ENCODE assay signal across 18 cellular contexts in genomic region chr21:38114717-38115333, GRCh38.
A peak's percentile ranks its signal among the peaks of the same experiment; 100 is the strongest.
DNase-seq lines count a peak whose midpoint lies in the region; ATAC-seq and TF ChIP-seq lines count a peak whose summit lies in the region.
"Had no signal": no experiment of that assay in that cellular context is flagged by ENCODE, and none has a peak within 500 bp of the region (broad histone marks: within the 10 kb centered on the region; RNA-seq: fewer than 3 reads in every experiment).

No MANE protein-coding gene starts in this region.

- no peak overlapping the region for H3K56ac ChIP-seq in mesendoderm (ENCODE audit: low read length)

- H3K9me3 ChIP-seq in HEK293 (ENCODE audit: control insufficient read depth, insufficient read depth, low read depth, low read length) (no peaks in the 10 kb centered on the region), thyroid gland (no peaks in the 10 kb centered on the region)
- H3K9me3 ChIP-seq: BLaER1 had no signal

- no peak for DNase-seq in activated CD8-positive, alpha-beta T cell treated with anti-CD3 and anti-CD28 coated beads, Interleukin-2, amount 10 ng/mL, durations not matched to agents 7 days and 5 days
- DNase-seq in activated CD8-positive, alpha-beta T cell treated with anti-CD3 and anti-CD28 coated beads for 36 hours, result no peak
- DNase-seq in OCI-M1 (lab: John Stamatoyannopoulos, UW), result peak; percentile 17
- peak; percentile 28 for DNase-seq in mesendoderm
- DNase-seq in thyroid gland, result no peak
- DNase-seq in stimulated activated CD4-positive, alpha-beta T cell treated with anti-CD3 and anti-CD28 coated beads, Interleukin-4, amount 100 ng/mL, for 24 hours, result no peak
- DNase-seq: 8988T; CD4-positive, alpha-beta memory T cell; DMS153; DMS79; GDM1; GOT3; H7 had no signal

- no peak overlapping the region for H3K4me3 ChIP-seq in HEK293 (ENCODE audit: low read depth, low read length)
- no peak overlapping the region for H3K4me3 ChIP-seq in mesendoderm (ENCODE audit: low read length)
- no peak overlapping the region for H3K4me3 ChIP-seq in thyroid gland (replicated peaks in 1 of 3)
- H3K4me3 ChIP-seq: BLaER1 had no signal

- H3K79me2 ChIP-seq in mesendoderm (ENCODE audit: control insufficient read depth, insufficient read depth, low read length), result no peaks in the 10 kb centered on the region

- H3K36me3 ChIP-seq in HEK293 (ENCODE audit: control insufficient read depth in 2 of 2, insufficient read depth in 1 of 2, low read length in 2 of 2), result no peaks in the 10 kb centered on the region
- no peaks in the 10 kb centered on the region for H3K36me3 ChIP-seq in mesendoderm (ENCODE audit: control insufficient read depth, insufficient read depth, low read length)
- no peaks in the 10 kb centered on the region for H3K36me3 ChIP-seq in thyroid gland
- H3K36me3 ChIP-seq: BLaER1 had no signal

- no peaks in the 10 kb centered on the region for H3K9me3 Mint-ChIP-seq in activated CD8-positive, alpha-beta T cell treated with anti-CD3 and anti-CD28 coated beads, Interleukin-2, amount 10 ng/mL, durations not matched to agents 7 days and 5 days (ENCODE audit: insufficient read depth)
- no peaks in the 10 kb centered on the region for H3K9me3 Mint-ChIP-seq in activated CD8-positive, alpha-beta T cell treated with anti-CD3 and anti-CD28 coated beads for 36 hours

- H3K9ac ChIP-seq in mesendoderm (ENCODE audit: low read length), result no peak overlapping the region
- H3K9ac ChIP-seq: BLaER1 had no signal

- no peak overlapping the region for H3K27ac ChIP-seq in HEK293 (ENCODE audit: extremely low read depth, low read depth, low read length)
- no peak overlapping the region for H3K27ac ChIP-seq in mesendoderm (ENCODE audit: low read depth, low read length)
- no peak overlapping the region for H3K27ac ChIP-seq in thyroid gland
- H3K27ac ChIP-seq: BLaER1 had no signal

- H3K4me3 Mint-ChIP-seq in activated CD8-positive, alpha-beta T cell treated with anti-CD3 and anti-CD28 coated beads, Interleukin-2, amount 10 ng/mL, durations not matched to agents 7 days and 5 days, result no peak overlapping the region
- no peak overlapping the region for H3K4me3 Mint-ChIP-seq in activated CD8-positive, alpha-beta T cell treated with anti-CD3 and anti-CD28 coated beads for 36 hours
- H3K4me3 Mint-ChIP-seq: CD14-positive monocyte; CD4-positive, alpha-beta memory T cell had no signal

- H3K4ac ChIP-seq in mesendoderm (ENCODE audit: low read depth, low read length), result no peak overlapping the region

- no peak overlapping the region for H3K18ac ChIP-seq in mesendoderm (ENCODE audit: low read length)

- H3K27me3 ChIP-seq in mesendoderm (ENCODE audit: insufficient read depth, low read length, poor library complexity) (no peaks in the 10 kb centered on the region), thyroid gland (no peaks in the 10 kb centered on the region)
- H3K27me3 ChIP-seq: BLaER1 had no signal

- TF ChIP-seq CTCF in activated CD8-positive, alpha-beta T cell treated with anti-CD3 and anti-CD28 coated beads for 36 hours (IDR thresholded peaks at IDR 0.05), result no peak
- TF ChIP-seq CTCF in HEK293 (tag by site-specific recombination; IDR thresholded peaks at IDR 0.05) (no peak), thyroid gland (IDR thresholded peaks at IDR 0.05) (no peak)

- H3K27me3 Mint-ChIP-seq in activated CD8-positive, alpha-beta T cell treated with anti-CD3 and anti-CD28 coated beads, Interleukin-2, amount 10 ng/mL, durations not matched to agents 7 days and 5 days (ENCODE audit: low read depth), result peaks cover 6% of the 10 kb centered on the region
- H3K27me3 Mint-ChIP-seq in activated CD8-positive, alpha-beta T cell treated with anti-CD3 and anti-CD28 coated beads for 36 hours, result peaks cover 11% of the 10 kb centered on the region

- no peak overlapping the region for H4K5ac ChIP-seq in mesendoderm (ENCODE audit: low read length)

- no peak for TF ChIP-seq POLR2A in thyroid gland (IDR thresholded peaks at IDR 0.05)

- H2AK5ac ChIP-seq in mesendoderm (ENCODE audit: low read length), result no peak overlapping the region

- no peaks in the 10 kb centered on the region for H3K79me1 ChIP-seq in mesendoderm (ENCODE audit: low read length)

- no peak overlapping the region for H4K8ac ChIP-seq in mesendoderm (ENCODE audit: low read depth, low read length)

- POLR2A ChIA-PET in activated CD8-positive, alpha-beta T cell treated with anti-CD3 and anti-CD28 coated beads, Interleukin-2, amount 10 ng/mL, durations not matched to agents 7 days and 5 days (lab: Charles Lee), result no interaction called here
- POLR2A ChIA-PET in activated CD8-positive, alpha-beta T cell treated with anti-CD3 and anti-CD28 coated beads for 36 hours (lab: Charles Lee), result no interaction called here
- POLR2A ChIA-PET in HEK293 (lab: Yijun Ruan, JAX), result no interaction called here

- intact Hi-C loops in activated CD8-positive, alpha-beta T cell treated with anti-CD3 and anti-CD28 coated beads for 36 hours (cut with micrococcal nuclease), result no loop called here
- intact Hi-C loops in thyroid gland (cut with DNase I), result no loop called here

- CTCF ChIA-PET in activated CD8-positive, alpha-beta T cell treated with anti-CD3 and anti-CD28 coated beads, Interleukin-2, amount 10 ng/mL, durations not matched to agents 7 days and 5 days (lab: Charles Lee), result no interaction called here
- CTCF ChIA-PET in activated CD8-positive, alpha-beta T cell treated with anti-CD3 and anti-CD28 coated beads for 36 hours (lab: Charles Lee), result no interaction called here
- CTCF ChIA-PET in HEK293 (lab: Yijun Ruan, JAX), result no interaction called here

- H3K4me1 Mint-ChIP-seq in activated CD8-positive, alpha-beta T cell treated with anti-CD3 and anti-CD28 coated beads, Interleukin-2, amount 10 ng/mL, durations not matched to agents 7 days and 5 days (ENCODE audit: low read depth), result peaks cover 28% of the 10 kb centered on the region
- H3K4me1 Mint-ChIP-seq in activated CD8-positive, alpha-beta T cell treated with anti-CD3 and anti-CD28 coated beads for 36 hours (ENCODE audit: low read depth), result peaks cover 1% of the 10 kb centered on the region
- H3K4me1 Mint-ChIP-seq: CD14-positive monocyte had no signal

- H2BK5ac ChIP-seq in mesendoderm (ENCODE audit: low read length), result no peak overlapping the region

- no peak overlapping the region for H3K4me2 ChIP-seq in mesendoderm (ENCODE audit: low read length)
- H3K4me2 ChIP-seq: BLaER1 had no signal

- H3K4me1 ChIP-seq in HEK293 (ENCODE audit: control insufficient read depth, insufficient read depth, low read length) (no peaks in the 10 kb centered on the region), mesendoderm (ENCODE audit: control insufficient read depth, low read depth, low read length) (no peaks in the 10 kb centered on the region), thyroid gland (no peaks in the 10 kb centered on the region)
- H3K4me1 ChIP-seq: BLaER1 had no signal

- ATAC-seq in activated CD8-positive, alpha-beta T cell treated with anti-CD3 and anti-CD28 coated beads, Interleukin-2, amount 10 ng/mL, durations not matched to agents 7 days and 5 days, result peak; percentile 23
- ATAC-seq in activated CD8-positive, alpha-beta T cell treated with anti-CD3 and anti-CD28 coated beads for 36 hours, result no peak
- ATAC-seq: HCT116, HepG2 had no signal

- no peak overlapping the region for H2BK120ac ChIP-seq in mesendoderm (ENCODE audit: low read depth, low read length)

- no peak overlapping the region for H2BK15ac ChIP-seq in mesendoderm (replicated peaks; ENCODE audit: low read depth)

- H3K36me3 Mint-ChIP-seq in activated CD8-positive, alpha-beta T cell treated with anti-CD3 and anti-CD28 coated beads, Interleukin-2, amount 10 ng/mL, durations not matched to agents 7 days and 5 days (ENCODE audit: low read depth), result peaks cover 2% of the 10 kb centered on the region
- H3K36me3 Mint-ChIP-seq in activated CD8-positive, alpha-beta T cell treated with anti-CD3 and anti-CD28 coated beads for 36 hours (ENCODE audit: low read depth), result no peaks in the 10 kb centered on the region
- H3K36me3 Mint-ChIP-seq: CD14-positive monocyte; CD4-positive, alpha-beta memory T cell had no signal

- peak overlapping the region; percentile 32 for H3K27ac Mint-ChIP-seq in activated CD8-positive, alpha-beta T cell treated with anti-CD3 and anti-CD28 coated beads, Interleukin-2, amount 10 ng/mL, durations not matched to agents 7 days and 5 days
- H3K27ac Mint-ChIP-seq in activated CD8-positive, alpha-beta T cell treated with anti-CD3 and anti-CD28 coated beads for 36 hours, result no peak overlapping the region
- H3K27ac Mint-ChIP-seq: CD14-positive monocyte; CD4-positive, alpha-beta memory T cell had no signal

- peak overlapping the region; percentile 20 for H3K23ac ChIP-seq in mesendoderm (ENCODE audit: low read length)

- WGBS in mesendoderm (ENCODE audit: extremely low coverage, insufficient coverage, low lambda C conversion rate), result 100% methylated on average over 1 of the region's 2 CpGs
- WGBS in thyroid gland, 2 donors, result 92 to 94% methylated on average over 2 of the region's 2 CpGs

TF ChIP-seq in HEK293, 187 proteins besides CTCF, POLR2A, EP300 and RAD21:
- TF ChIP-seq SCRT2 (tag by site-specific recombination; IDR thresholded peaks at IDR 0.05) (peak; percentile 40; the same call in 1 of the 2 replicates), ZFP41 (tag by site-specific recombination; IDR thresholded peaks at IDR 0.05; ENCODE audit: borderline replicate concordance) (no peak), SP7 (tag by site-specific recombination; IDR thresholded peaks at IDR 0.05) (no peak), ZNF837 (tag by site-specific recombination; IDR thresholded peaks at IDR 0.05) (no peak), ZNF350 (tag by site-specific recombination; IDR thresholded peaks at IDR 0.05) (no peak), ZNF155 (tag by site-specific recombination; IDR thresholded peaks at IDR 0.05) (no peak), ZIC2 (tag by site-specific recombination; IDR thresholded peaks at IDR 0.05) (peak; percentile 93), ZSCAN18 (tag by site-specific recombination; IDR thresholded peaks at IDR 0.05) (no peak), KLF9 (tag by site-specific recombination; IDR thresholded peaks at IDR 0.05; ENCODE audit: low read depth) (no peak)

Comparison
In these comparisons a context has a peak if more than half of its experiments do, and no peak if none do; other contexts are left out.
1. DNase-seq: peak in OCI-M1 (single experiment) and mesendoderm (single experiment); none in activated CD8-positive, alpha-beta T cell treated with anti-CD3 and anti-CD28 coated beads, Interleukin-2, amount 10 ng/mL, durations not matched to agents 7 days and 5 days (single experiment), activated CD8-positive, alpha-beta T cell treated with anti-CD3 and anti-CD28 coated beads for 36 hours (single experiment), thyroid gland (0 of 2) and stimulated activated CD4-positive, alpha-beta T cell treated with anti-CD3 and anti-CD28 coated beads, Interleukin-4, amount 100 ng/mL, for 24 hours (single experiment).